ENCODE assay signal across 11 cellular contexts in the genomic region with DNA sequence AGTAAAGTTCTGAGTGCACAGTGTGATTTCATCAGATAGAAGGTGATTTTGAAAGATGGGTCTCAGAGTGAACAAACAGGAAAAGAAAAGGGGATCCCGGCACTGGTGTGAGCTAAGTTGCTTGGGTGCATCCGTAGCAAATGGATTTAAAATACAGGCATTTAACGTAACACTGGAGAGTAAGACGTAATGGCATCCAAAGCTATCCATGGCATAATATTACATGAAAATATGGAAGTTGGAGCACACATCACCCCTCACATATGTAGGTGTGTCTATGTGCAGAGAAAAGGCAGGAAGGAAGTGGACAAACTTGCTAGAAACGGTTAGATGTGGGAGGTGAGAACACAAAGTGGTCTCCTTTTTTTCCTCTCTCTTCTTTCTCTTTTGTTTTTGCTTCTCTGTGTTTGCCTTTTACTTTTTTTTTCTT. TPM values are rescaled to one million over a fixed set of nuclear protein-coding genes. Genes with fewer than 3 reads are reported as not detected.
DNase-seq lines count a peak whose midpoint lies in the region; ATAC-seq, FAIRE-seq and TF ChIP-seq lines count a peak whose summit lies in the region.
"Had no signal": no experiment of that assay in that cellular context is flagged by ENCODE, and none has a peak within 500 bp of the region (broad histone marks: within the 10 kb centered on the region; RNA-seq: fewer than 3 reads in every experiment).

No MANE protein-coding gene starts in this region.

- no peak for DNase-seq in activated naive CD4-positive, alpha-beta T cell treated with anti-CD3 and anti-CD28 coated beads, Interleukin-2, amount 10 ng/mL, durations not matched to agents 7 days and 5 days
- no peak for DNase-seq in activated naive CD4-positive, alpha-beta T cell (lab: John Stamatoyannopoulos, UW)
- DNase-seq in activated CD8-positive, alpha-beta T cell treated with anti-CD3 and anti-CD28 coated beads for 36 hours = peak; percentile 47
- DNase-seq in H54 (ENCODE audit: insufficient read length, low spot score) (no peak), dorsolateral prefrontal cortex (no peak), esophagus muscularis mucosa (ENCODE audit: extremely low spot score) (no peak), vagina (ENCODE audit: extremely low spot score in 2 of 2) (no peak)
- DNase-seq: mammary epithelial cell had no signal

- no peaks in the 10 kb centered on the region for H3K27me3 ChIP-seq in dorsolateral prefrontal cortex
- peaks cover 0 to 20% (median 0%) of the 10 kb centered on the region in 4 donors for H3K27me3 ChIP-seq in esophagus muscularis mucosa
- no peaks in the 10 kb centered on the region for H3K27me3 ChIP-seq in vagina

- peak; percentile 63 for ATAC-seq in HG03175 (IDR thresholded peaks at IDR 0.05; ENCODE audit: unreplicated experiment)
- ATAC-seq in activated CD8-positive, alpha-beta T cell treated with anti-CD3 and anti-CD28 coated beads for 36 hours = peak; percentile 73
- ATAC-seq: sciatic nerve had no signal

- peak overlapping the region; percentile 55 for H3K4me3 Mint-ChIP-seq in activated naive CD4-positive, alpha-beta T cell treated with anti-CD3 and anti-CD28 coated beads, Interleukin-2, amount 10 ng/mL, durations not matched to agents 7 days and 5 days
- H3K4me3 Mint-ChIP-seq in activated CD8-positive, alpha-beta T cell treated with anti-CD3 and anti-CD28 coated beads for 36 hours = peak overlapping the region; percentile 47

- TF ChIP-seq CTCF in activated CD8-positive, alpha-beta T cell treated with anti-CD3 and anti-CD28 coated beads for 36 hours (IDR thresholded peaks at IDR 0.05) = no peak
- TF ChIP-seq CTCF in dorsolateral prefrontal cortex (IDR thresholded peaks at IDR 0.05 in 54 of 56, conservative IDR thresholded peaks at IDR 0.05 in 2 of 56; ENCODE audit: low read depth in 1 of 56, partially characterized antibody in 56 of 56) = no peak
- no peak for TF ChIP-seq CTCF in esophagus muscularis mucosa (IDR thresholded peaks at IDR 0.05)
- TF ChIP-seq CTCF in vagina (IDR thresholded peaks at IDR 0.05) = no peak

- H3K9me3 Mint-ChIP-seq in activated naive CD4-positive, alpha-beta T cell treated with anti-CD3 and anti-CD28 coated beads, Interleukin-2, amount 10 ng/mL, durations not matched to agents 7 days and 5 days = no peaks in the 10 kb centered on the region
- no peaks in the 10 kb centered on the region for H3K9me3 Mint-ChIP-seq in activated CD8-positive, alpha-beta T cell treated with anti-CD3 and anti-CD28 coated beads for 36 hours

- H3K27ac Mint-ChIP-seq in activated naive CD4-positive, alpha-beta T cell treated with anti-CD3 and anti-CD28 coated beads, Interleukin-2, amount 10 ng/mL, durations not matched to agents 7 days and 5 days = peak overlapping the region; percentile 95
- H3K27ac Mint-ChIP-seq in activated CD8-positive, alpha-beta T cell treated with anti-CD3 and anti-CD28 coated beads for 36 hours = peak overlapping the region; percentile 96

- FAIRE-seq in H54 (lab: Jason Lieb, UNC) = no peak

- H3K9me3 ChIP-seq in esophagus muscularis mucosa (no peaks in the 10 kb centered on the region), vagina (no peaks in the 10 kb centered on the region)

- POLR2A ChIA-PET in activated CD8-positive, alpha-beta T cell treated with anti-CD3 and anti-CD28 coated beads for 36 hours (lab: Charles Lee) = interaction anchor here (0.7 to 2.4 kb wide), 8 partner anchors 9 to 138 kb away, joined by 3 to 10 read pairs (median 3); no protein-coding TSS in a partner anchor

- intact Hi-C loops in activated CD8-positive, alpha-beta T cell treated with anti-CD3 and anti-CD28 coated beads for 36 hours (cut with micrococcal nuclease) = loop anchor here (5.0 to 10.0 kb wide), 2 partner anchors 49 to 221 kb away; partner anchors contain the start of genes CKS2 and SECISBP2
- intact Hi-C loops in dorsolateral prefrontal cortex (cut with DNase I) = no loop called here
- intact Hi-C loops in esophagus muscularis mucosa (cut with DNase I) = no loop called here
- intact Hi-C loops in vagina (cut with DNase I) = no loop called here

- H3K36me3 ChIP-seq in esophagus muscularis mucosa (no peaks in the 10 kb centered on the region), vagina (no peaks in the 10 kb centered on the region)

- no peaks in the 10 kb centered on the region for H3K27me3 Mint-ChIP-seq in activated naive CD4-positive, alpha-beta T cell treated with anti-CD3 and anti-CD28 coated beads, Interleukin-2, amount 10 ng/mL, durations not matched to agents 7 days and 5 days
- no peaks in the 10 kb centered on the region for H3K27me3 Mint-ChIP-seq in activated CD8-positive, alpha-beta T cell treated with anti-CD3 and anti-CD28 coated beads for 36 hours

- TF ChIP-seq EP300 in esophagus muscularis mucosa (IDR thresholded peaks at IDR 0.05) = no peak

- CTCF ChIA-PET in activated naive CD4-positive, alpha-beta T cell treated with anti-CD3 and anti-CD28 coated beads, Interleukin-2, amount 10 ng/mL, durations not matched to agents 7 days and 5 days (lab: Charles Lee) = interaction anchor here (1.1 to 2.5 kb wide), 5 partner anchors 11 to 107 kb away, joined by 3 to 19 read pairs (median 5); no protein-coding TSS in a partner anchor
- CTCF ChIA-PET in activated CD8-positive, alpha-beta T cell treated with anti-CD3 and anti-CD28 coated beads for 36 hours (lab: Charles Lee) = interaction anchor here (1.2 to 7.8 kb wide), 7 partner anchors 9 to 126 kb away, joined by 4 to 95 read pairs (median 5); no protein-coding TSS in a partner anchor

- peaks cover 88% of the 10 kb centered on the region for H3K4me1 Mint-ChIP-seq in activated naive CD4-positive, alpha-beta T cell treated with anti-CD3 and anti-CD28 coated beads, Interleukin-2, amount 10 ng/mL, durations not matched to agents 7 days and 5 days
- peaks cover 88% of the 10 kb centered on the region for H3K4me1 Mint-ChIP-seq in activated CD8-positive, alpha-beta T cell treated with anti-CD3 and anti-CD28 coated beads for 36 hours (ENCODE audit: low read depth)

- 63% methylated on average over 5 of the region's 5 CpGs for WGBS in esophagus muscularis mucosa

- H3K27ac ChIP-seq in dorsolateral prefrontal cortex (no peak overlapping the region), esophagus muscularis mucosa (replicated peaks in 1 of 4) (no peak overlapping the region), vagina (no peak overlapping the region)
- H3K27ac ChIP-seq: C4-2B had no signal

- peaks cover 1% of the 10 kb centered on the region for H3K36me3 Mint-ChIP-seq in activated naive CD4-positive, alpha-beta T cell treated with anti-CD3 and anti-CD28 coated beads, Interleukin-2, amount 10 ng/mL, durations not matched to agents 7 days and 5 days
- no peaks in the 10 kb centered on the region for H3K36me3 Mint-ChIP-seq in activated CD8-positive, alpha-beta T cell treated with anti-CD3 and anti-CD28 coated beads for 36 hours (ENCODE audit: low read depth)

- TF ChIP-seq POLR2A in H54 (IDR thresholded peaks at IDR 0.05; ENCODE audit: low read depth, low read length) (no peak), esophagus muscularis mucosa (IDR thresholded peaks at IDR 0.05; ENCODE audit: low read depth) (no peak), vagina (IDR thresholded peaks at IDR 0.05) (no peak)

- H3K4me3 ChIP-seq in dorsolateral prefrontal cortex (no peak overlapping the region), esophagus muscularis mucosa (no peak overlapping the region), vagina (no peak overlapping the region)

- H3K4me1 ChIP-seq in esophagus muscularis mucosa = no peaks in the 10 kb centered on the region
- no peaks in the 10 kb centered on the region for H3K4me1 ChIP-seq in vagina

RNA-seq across cellular contexts. Expression of gene SEMA4D, which starts 38.2 kb away (rescaled TPM):
- total RNA-seq in activated CD8-positive, alpha-beta T cell treated with anti-CD3 and anti-CD28 coated beads for 36 hours = 100 to 1,000 TPM; 290 to 317 TPM
- total RNA-seq in dorsolateral prefrontal cortex = 100 to 1,000 TPM in 116 of 120 experiments, 10 to 100 TPM in 4; 90.5 to 697 (median 192) TPM
- 10 to 100 TPM in 3 of 4 donors, 1 to 10 TPM in 1; 7.9 to 14.1 (median 10.6) TPM for total RNA-seq in esophagus muscularis mucosa
- total RNA-seq in vagina = 39.3 TPM
